8 cellular contexts compared by ENCODE assay signal in the genomic region with DNA sequence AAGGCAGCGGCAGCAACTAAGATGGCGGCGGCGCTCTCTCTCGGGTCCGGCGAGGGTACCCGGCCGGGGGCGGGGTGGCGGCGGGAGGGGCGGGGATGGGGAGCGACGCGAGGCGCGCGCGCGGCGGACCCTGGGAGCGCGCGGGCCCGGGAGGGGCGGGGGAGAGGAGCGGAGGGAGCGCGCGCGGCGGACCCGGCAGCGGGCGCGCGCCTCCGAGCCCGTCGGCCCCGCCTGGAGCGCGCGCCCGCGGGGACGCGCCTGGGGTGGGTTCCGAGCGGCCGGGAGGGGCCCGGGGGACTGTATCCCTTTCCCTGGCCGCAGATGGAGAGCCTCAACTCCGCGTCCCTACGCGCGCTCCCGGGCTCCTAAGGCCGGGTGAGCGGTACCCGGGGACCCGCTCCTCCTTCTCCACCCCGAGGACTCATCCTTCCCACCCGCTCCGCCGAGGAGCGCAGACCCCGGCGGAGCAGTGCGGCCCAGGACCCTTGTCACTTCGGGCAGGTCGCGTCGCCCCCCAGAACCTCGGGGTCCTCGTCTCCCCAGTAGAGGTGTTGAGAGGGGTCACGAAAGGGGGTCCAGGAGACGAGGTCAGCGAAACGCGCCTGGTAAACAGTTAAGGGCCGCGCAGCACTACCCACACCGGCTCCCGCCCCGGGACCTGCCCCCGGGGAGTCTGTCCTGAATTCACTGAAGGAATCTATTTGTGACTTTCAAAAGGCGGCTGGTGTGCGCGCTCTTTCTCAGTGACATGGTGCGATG. TPM values are rescaled to one million over a fixed set of nuclear protein-coding genes. Genes with fewer than 3 reads are reported as not detected.
DNase-seq lines count a peak whose midpoint lies in the region; ATAC-seq and TF ChIP-seq lines count a peak whose summit lies in the region.

Gene CLSTN1, minus strand, starts transcription at position 23 of the 759 bp plus-strand sequence. CDS start 232 bp downstream, outside the sequence.

- H3K27ac ChIP-seq in caudate nucleus (ENCODE audit: low read depth, low read length) (peak within 1 kb of the TSS; percentile 96), spleen (peak within 1 kb of the TSS; percentile 11 to 90 (median 84))

- no peak for TF ChIP-seq CTCF in spleen (IDR thresholded peaks at IDR 0.05 in 8 of 11, conservative IDR thresholded peaks at IDR 0.05 in 3 of 11)

- no peak for TF ChIP-seq POLR2A in spleen (IDR thresholded peaks at IDR 0.05)

- WGBS in spleen, 5 donors, result 0 to 3% (median 2%) methylated on average over 7 to 93 of the region's 93 CpGs

- H3K4me3 ChIP-seq in GM08714 (ENCODE audit: low read length) (peak within 1 kb of the TSS; percentile 79), spleen (peak within 1 kb of the TSS; percentile 69 to 92 (median 88))

- intact Hi-C loops in spleen (cut with DNase I; ENCODE audit: low total_unique reads), result no loop called here

- no peaks in the 10 kb centered on the region for H3K36me3 ChIP-seq in spleen

- peaks cover 19 to 68% (median 50%) of the 10 kb centered on the region in 6 donors for H3K4me1 ChIP-seq in spleen

- DNase-seq in NCI-H2196 (lab: John Stamatoyannopoulos, UW; ENCODE audit: unreplicated experiment), result peak; percentile 95
- peak; percentile 77 for DNase-seq in activated CD4-positive, CD25-positive, alpha-beta regulatory T cell treated with anti-CD3 and anti-CD28 coated beads, Interleukin-2, amount 50 U/mL, for 16 hours (ENCODE audit: low read depth, low spot score)
- peak in 58 of 61 donors; percentile 31 to 94 (median 84) for DNase-seq in caudate nucleus (lab: John Stamatoyannopoulos, UW)
- DNase-seq in iris pigment epithelial cell (ENCODE audit: low read depth), result peak; percentile 87
- peak; percentile 97 for DNase-seq in spleen

- peaks cover 0 to 33% (median 0%) of the 10 kb centered on the region in 7 donors for H3K27me3 ChIP-seq in spleen (replicated peaks in 1 of 7)

- H3K9me3 ChIP-seq in spleen, result no peaks in the 10 kb centered on the region

- ATAC-seq in HG02884 (IDR thresholded peaks at IDR 0.05; ENCODE audit: unreplicated experiment), result peak; percentile 58
- no peak for ATAC-seq in HG02973 (IDR thresholded peaks at IDR 0.05; ENCODE audit: unreplicated experiment)

RNA-seq across cellular contexts. Expression of gene CLSTN1, which starts in this region (rescaled TPM):
- 10 to 100 TPM; 55.9 to 70.7 (median 62.5) TPM for total RNA-seq in spleen
- polyA plus RNA-seq in spleen, result 10 to 100 TPM; 28.8 to 36.4 (median 30.3) TPM
